8 cellular contexts compared by ENCODE assay signal in genomic region chr2:199460101-199460671, GRCh38. TPM values are rescaled to one million over a fixed set of nuclear protein-coding genes. Genes with fewer than 3 reads are reported as not detected.
DNase-seq lines count a peak whose midpoint lies in the region; ATAC-seq and TF ChIP-seq lines count a peak whose summit lies in the region.

No MANE protein-coding gene starts in this region.

- DNase-seq in DND-41: no peak
- DNase-seq in MG63: no peak
- peak; percentile 65 for DNase-seq in astrocyte of the spinal cord (ENCODE audit: low read depth, low spot score)
- no peak for DNase-seq in memory B cell (ENCODE audit: low spot score in 2 of 2)
- DNase-seq in globus pallidus (ENCODE audit: low spot score): no peak
- no peak for DNase-seq in DMS153 (lab: John Stamatoyannopoulos, UW)

- H3K9ac ChIP-seq in DND-41 (ENCODE audit: low read depth, low read length): peak overlapping the region; percentile 60

- peaks cover 4% of the 10 kb centered on the region for H3K36me3 Mint-ChIP-seq in memory B cell

- H3K36me3 ChIP-seq in DND-41 (ENCODE audit: insufficient read depth, low read length): no peaks in the 10 kb centered on the region
- no peaks in the 10 kb centered on the region for H3K36me3 ChIP-seq in MG63

- peak overlapping the region in 1 of 2 experiments; percentile 79; a peak in 3 of 4 replicates for H3K4me3 ChIP-seq in DND-41 (ENCODE audit: low read depth in 1 of 2, low read length in 2 of 2)
- peak overlapping the region; percentile 90 for H3K4me3 ChIP-seq in MG63
- H3K4me3 ChIP-seq in astrocyte of the spinal cord (ENCODE audit: low read depth, low read length): peak overlapping the region; percentile 70

- H3K9me3 ChIP-seq in DND-41 (ENCODE audit: insufficient read depth, low read length, severe bottlenecking) (no peaks in the 10 kb centered on the region), MG63 (no peaks in the 10 kb centered on the region)

- in situ Hi-C loops in astrocyte of the spinal cord (cut with HindIII; ENCODE audit: low sequenced_read_pairs): no loop called here

- H3K4me3 Mint-ChIP-seq in memory B cell: peak overlapping the region; percentile 96

- H3K27me3 ChIP-seq in DND-41 (ENCODE audit: insufficient read depth, low read length, poor library complexity) (peaks cover 15% of the 10 kb centered on the region), MG63 (no peaks in the 10 kb centered on the region)

- peaks cover 16% of the 10 kb centered on the region for H3K27me3 Mint-ChIP-seq in memory B cell

- H4K20me1 ChIP-seq in DND-41 (ENCODE audit: insufficient read depth, low read length): no peaks in the 10 kb centered on the region

- peak overlapping the region; percentile 71 for H3K4me2 ChIP-seq in DND-41 (ENCODE audit: insufficient read depth, low read length)

- peaks cover 13% of the 10 kb centered on the region; the same call in 1 of the 2 replicates for H3K4me1 ChIP-seq in DND-41 (ENCODE audit: insufficient read depth, low read length)

- H2AFZ ChIP-seq in DND-41 (ENCODE audit: low read depth, low read length): peak overlapping the region; percentile 84

- no peaks in the 10 kb centered on the region for H3K79me2 ChIP-seq in DND-41 (ENCODE audit: insufficient read depth, low read length)

- peak overlapping the region; percentile 77 for H3K27ac Mint-ChIP-seq in memory B cell

- peaks cover 15% of the 10 kb centered on the region for H3K4me1 Mint-ChIP-seq in memory B cell

- H3K27ac ChIP-seq in DND-41 (ENCODE audit: low read length): no peak overlapping the region

- peaks cover 5% of the 10 kb centered on the region for H3K9me3 Mint-ChIP-seq in memory B cell

- no peak for TF ChIP-seq CTCF in DND-41 (IDR thresholded peaks at IDR 0.05; ENCODE audit: borderline replicate concordance, extremely low read depth, low read length, poor library complexity, severe bottlenecking)
- no peak for TF ChIP-seq CTCF in astrocyte of the spinal cord (IDR thresholded peaks at IDR 0.05; ENCODE audit: low read depth, low read length)

- ATAC-seq in DND-41 (ENCODE audit: insufficient read depth, low read depth): no peak
- ATAC-seq in memory B cell (ENCODE audit: low read depth): no peak
- ATAC-seq in HG03196 (IDR thresholded peaks at IDR 0.05; ENCODE audit: unreplicated experiment): no peak
- ATAC-seq in GM21528 (IDR thresholded peaks at IDR 0.05; ENCODE audit: low FRiP score, unreplicated experiment): no peak

RNA-seq across cellular contexts. Expression of gene SATB2, which starts 2.4 kb away (rescaled TPM):
- total RNA-seq in MG63 (2014; rRNA removed; shearing (Covaris generic); ENCODE audit: low replicate concordance): 3.4 and 5.1 TPM in 2 replicates
